Comparison of ENCODE assay signal across 8 cellular contexts in genomic region chr7:732094-732541, GRCh38. TPM values are rescaled to one million over a fixed set of nuclear protein-coding genes. Genes with fewer than 3 reads are reported as not detected.
DNase-seq lines count a peak whose midpoint lies in the region; ATAC-seq, FAIRE-seq and TF ChIP-seq lines count a peak whose summit lies in the region.

No MANE protein-coding gene starts in this region.

- no peak overlapping the region for H3K56ac ChIP-seq in H9 (ENCODE audit: insufficient read length, low read depth, low read length)

- no peak overlapping the region for H3K4ac ChIP-seq in H9 (ENCODE audit: low read depth, low read length)

- peaks cover 15% of the 10 kb centered on the region; the same call in 1 of the 2 replicates for H3K79me2 ChIP-seq in H9 (ENCODE audit: insufficient read depth, low read length)

- no peak overlapping the region for H4K91ac ChIP-seq in H9 (ENCODE audit: insufficient read length, low read depth, low read length)

- no peak overlapping the region for H3T11ph ChIP-seq in H9 (ENCODE audit: low read length)

- no peaks in the 10 kb centered on the region; the same call in 1 of the 2 replicates for H3K4me1 ChIP-seq in H9 (ENCODE audit: insufficient read depth, low read length)

- H4K20me1 ChIP-seq in H9 (ENCODE audit: control insufficient read depth, insufficient read depth, insufficient read length), result no peaks in the 10 kb centered on the region

- H3K27ac ChIP-seq in H9 (ENCODE audit: insufficient read length, low read depth, low read length), result no peak overlapping the region

- H2AK5ac ChIP-seq in H9 (ENCODE audit: insufficient read length, low read length), result no peak overlapping the region

- no peaks in the 10 kb centered on the region for H3K79me1 ChIP-seq in H9 (ENCODE audit: insufficient read depth, low read depth, low read length, poor library complexity, severe bottlenecking)

- no peaks in the 10 kb centered on the region for H3K27me3 ChIP-seq in H9 (ENCODE audit: insufficient read depth, low read length)

- no peak overlapping the region for H4K8ac ChIP-seq in H9 (replicated peaks; ENCODE audit: insufficient read length, low read depth, low read length)

- DNase-seq in 8988T (peak; percentile 76), H9 (peak; percentile 48), natural killer cell (no peak)
- DNase-seq in activated naive CD4-positive, alpha-beta T cell treated with Interleukin-2 at 50 U/mL for 16 hours, result peak; percentile 19
- no peak for DNase-seq in effector CD8-positive, alpha-beta T cell (lab: John Stamatoyannopoulos, UW)

- H3K4me1 Mint-ChIP-seq in H9, result peaks cover 9 to 12% of the 10 kb centered on the region in 2 experiments
- H3K4me1 Mint-ChIP-seq in natural killer cell, result peaks cover 6 to 14% of the 10 kb centered on the region in 2 donors

- H3K4me2 ChIP-seq in H9 (ENCODE audit: insufficient read depth, insufficient read length, low read length), result no peak overlapping the region

- H3K27ac Mint-ChIP-seq in H9 (no peak overlapping the region), natural killer cell (no peak overlapping the region)

- peak; percentile 21 for FAIRE-seq in islet of Langerhans (lab: Jason Lieb, UNC)

- no peak overlapping the region for H3K9ac ChIP-seq in H9 (ENCODE audit: extremely low read depth, insufficient read length, low read length)

- H2BK15ac ChIP-seq in H9 (ENCODE audit: low read depth, low read length), result no peak overlapping the region

- no peaks in the 10 kb centered on the region; a peak in 2 of 5 replicates for H3K9me3 Mint-ChIP-seq in H9
- no peaks in the 10 kb centered on the region for H3K9me3 Mint-ChIP-seq in natural killer cell

- no peak overlapping the region for H3K4me3 Mint-ChIP-seq in H9
- H3K4me3 Mint-ChIP-seq in natural killer cell, result no peak overlapping the region

- no peak overlapping the region for H2BK120ac ChIP-seq in H9 (ENCODE audit: low read depth, low read length, poor library complexity, severe bottlenecking)

- ATAC-seq in GM21786 (IDR thresholded peaks at IDR 0.05; ENCODE audit: unreplicated experiment), result no peak
- no peak for ATAC-seq in natural killer cell
- ATAC-seq in GM18517 (IDR thresholded peaks at IDR 0.05; ENCODE audit: unreplicated experiment), result no peak

- H2BK12ac ChIP-seq in H9 (ENCODE audit: insufficient read length, low read depth, low read length), result no peak overlapping the region

- H3K23ac ChIP-seq in H9 (ENCODE audit: insufficient read length, low read depth, low read length), result no peak overlapping the region

- H3K27me3 Mint-ChIP-seq in H9 (ENCODE audit: low read depth) (no peaks in the 10 kb centered on the region), natural killer cell (ENCODE audit: low read depth in 2 of 2) (no peaks in the 10 kb centered on the region)

- WGBS in H9 (ENCODE audit: extremely low coverage, insufficient read length, low lambda C conversion rate), result no CpG with 5 or more reads among the region's 17 CpGs

- intact Hi-C loops in natural killer cell (cut with micrococcal nuclease), result no loop called here

- peaks cover 5% of the 10 kb centered on the region for H3K23me2 ChIP-seq in H9 (ENCODE audit: insufficient read length, low read depth, low read length, poor library complexity, severe bottlenecking)

- no peak overlapping the region for H3K18ac ChIP-seq in H9 (ENCODE audit: insufficient read length, low read depth, low read length)

- H3K36me3 Mint-ChIP-seq in H9 (ENCODE audit: insufficient read depth in 1 of 3, low read depth in 3 of 3) (peaks cover 13 to 39% (median 15%) of the 10 kb centered on the region in 3 experiments), natural killer cell (no peaks in the 10 kb centered on the region)

- no peak overlapping the region for H2AFZ ChIP-seq in H9 (ENCODE audit: low read length)

- no peak overlapping the region for H3K14ac ChIP-seq in H9 (ENCODE audit: insufficient read depth, low read length)

- no peak overlapping the region for H2BK20ac ChIP-seq in H9 (ENCODE audit: low read depth, low read length, poor library complexity, severe bottlenecking)

- no peak overlapping the region for H4K5ac ChIP-seq in H9 (ENCODE audit: insufficient read length, low read depth, low read length)

- peaks cover 15% of the 10 kb centered on the region for H3K9me3 ChIP-seq in H9 (ENCODE audit: control insufficient read depth, low read depth, low read length)

- TF ChIP-seq CTCF in H9 (conservative IDR thresholded peaks at IDR 0.05), result peak; percentile 46; the same call in 2 of the 3 replicates
- no peak for TF ChIP-seq CTCF in natural killer cell (IDR thresholded peaks at IDR 0.05)

- H2BK5ac ChIP-seq in H9 (ENCODE audit: insufficient read length, low read length), result no peak overlapping the region

RNA-seq across cellular contexts. Expression of gene PRKAR1B, which starts 5.0 kb away (rescaled TPM):
- total RNA-seq in H9 (2021) (43.3 and 44.2 TPM in 2 replicates), natural killer cell (1 to 10 TPM; 2.4 to 3.8 (median 3.0) TPM)

RNA-seq across cellular contexts. Expression of gene DNAAF5, which starts 5.6 kb away (rescaled TPM):
- total RNA-seq in H9 (2021), result 42.7 and 43.5 TPM in 2 replicates
- 10 to 100 TPM in 2 of 3 donors, 1 to 10 TPM in 1; 6.7 to 10.3 (median 10.3) TPM for total RNA-seq in natural killer cell

Comparison
In these comparisons a context has a peak if more than half of its experiments do, and no peak if none do; other contexts are left out.
1. DNase-seq: peak in 8988T (single experiment), H9 (single experiment) and activated naive CD4-positive, alpha-beta T cell treated with Interleukin-2 at 50 U/mL for 16 hours (single experiment); none in effector CD8-positive, alpha-beta T cell (single experiment) and natural killer cell (single experiment).